ENCODE assay signal across 10 cellular contexts in genomic region chr5:141382469-141383294, GRCh38. TPM values are rescaled to one million over a fixed set of nuclear protein-coding genes. Genes with fewer than 3 reads are reported as not detected.
DNase-seq lines count a peak whose midpoint lies in the region; ATAC-seq and TF ChIP-seq lines count a peak whose summit lies in the region.
"Had no signal": no experiment of that assay in that cellular context is flagged by ENCODE, and none has a peak within 500 bp of the region (broad histone marks: within the 10 kb centered on the region; RNA-seq: fewer than 3 reads in every experiment).

TSS of gene PCDHGA7 (plus strand) at chr5:141382742. CDS start at chr5:141382900, 158 bp downstream.

- ATAC-seq in naive thymus-derived CD4-positive, alpha-beta T cell = peak; percentile 36
- no peak for ATAC-seq in GM21737 (IDR thresholded peaks at IDR 0.05; ENCODE audit: unreplicated experiment)

- H3K4me3 Mint-ChIP-seq in CD4-positive, alpha-beta memory T cell = peak within 1 kb of the TSS; percentile 36 to 81 (median 66)
- peak within 1 kb of the TSS; percentile 81 to 94 (median 90) for H3K4me3 Mint-ChIP-seq in IgD-negative memory B cell
- peak within 1 kb of the TSS; percentile 46 to 83 (median 70) for H3K4me3 Mint-ChIP-seq in naive thymus-derived CD4-positive, alpha-beta T cell

- peak within 1 kb of the TSS in 1 of 2 donors; percentile 23 for H3K4me3 ChIP-seq in CD4-positive, alpha-beta memory T cell (ENCODE audit: low read length in 2 of 2)
- H3K4me3 ChIP-seq in coronary artery = peak within 1 kb of the TSS; percentile 50
- no peak within 1 kb of the TSS for H3K4me3 ChIP-seq in naive thymus-derived CD4-positive, alpha-beta T cell (ENCODE audit: low read length)

- peaks cover 19% of the 10 kb centered on the region for H3K27me3 ChIP-seq in CD4-positive, alpha-beta memory T cell (ENCODE audit: insufficient read depth, low read length)
- peaks cover 0 to 18% of the 10 kb centered on the region in 2 donors for H3K27me3 ChIP-seq in naive thymus-derived CD4-positive, alpha-beta T cell (ENCODE audit: control insufficient read depth in 2 of 2, insufficient read depth in 2 of 2, low read length in 2 of 2)

- peaks cover 0 to 3% of the 10 kb centered on the region in 2 donors for H3K9me3 ChIP-seq in CD4-positive, alpha-beta memory T cell (ENCODE audit: control insufficient read depth in 1 of 2, low read length in 2 of 2)
- H3K9me3 ChIP-seq in naive thymus-derived CD4-positive, alpha-beta T cell (ENCODE audit: control insufficient read depth in 2 of 3, low read length in 3 of 3) = peaks cover 0 to 30% (median 0%) of the 10 kb centered on the region in 3 experiments

- no peak within 1 kb of the TSS for H3K27ac ChIP-seq in CD4-positive, alpha-beta memory T cell (ENCODE audit: low read depth, low read length)
- H3K27ac ChIP-seq in coronary artery = no peak within 1 kb of the TSS
- no peak within 1 kb of the TSS for H3K27ac ChIP-seq in naive thymus-derived CD4-positive, alpha-beta T cell (ENCODE audit: low read depth, low read length)
- H3K27ac ChIP-seq: neutrophil had no signal

- H3K9me3 Mint-ChIP-seq in CD4-positive, alpha-beta memory T cell = peaks cover 2 to 82% (median 54%) of the 10 kb centered on the region in 8 donors
- H3K9me3 Mint-ChIP-seq in IgD-negative memory B cell = peaks cover 4 to 15% (median 8%) of the 10 kb centered on the region in 3 donors
- peaks cover 0 to 87% (median 41%) of the 10 kb centered on the region in 11 donors for H3K9me3 Mint-ChIP-seq in naive thymus-derived CD4-positive, alpha-beta T cell

- no peak within 1 kb of the TSS for H3K27ac Mint-ChIP-seq in CD4-positive, alpha-beta memory T cell
- H3K27ac Mint-ChIP-seq in IgD-negative memory B cell = peak within 1 kb of the TSS in 2 of 3 donors; percentile 19 to 76
- H3K27ac Mint-ChIP-seq in naive thymus-derived CD4-positive, alpha-beta T cell = peak within 1 kb of the TSS in 1 of 9 donors; percentile 14

- POLR2A ChIA-PET in CD4-positive, alpha-beta memory T cell (lab: Charles Lee; ENCODE audit: partially characterized antibody) = no interaction called here
- POLR2A ChIA-PET in naive thymus-derived CD4-positive, alpha-beta T cell (lab: Charles Lee) = no interaction called here

- no peak for TF ChIP-seq CTCF in coronary artery (IDR thresholded peaks at IDR 0.05)

- no peaks in the 10 kb centered on the region for H3K4me1 ChIP-seq in CD4-positive, alpha-beta memory T cell (ENCODE audit: insufficient read depth, low read length)
- H3K4me1 ChIP-seq in naive thymus-derived CD4-positive, alpha-beta T cell (ENCODE audit: control insufficient read depth in 2 of 2, insufficient read depth in 2 of 2, low read length in 2 of 2) = no peaks in the 10 kb centered on the region

- no peaks in the 10 kb centered on the region for H3K36me3 ChIP-seq in CD4-positive, alpha-beta memory T cell (ENCODE audit: insufficient read depth, low read length)
- no peaks in the 10 kb centered on the region for H3K36me3 ChIP-seq in naive thymus-derived CD4-positive, alpha-beta T cell (ENCODE audit: control insufficient read depth in 2 of 3, insufficient read depth in 3 of 3, low read length in 3 of 3)
- H3K36me3 ChIP-seq: neutrophil had no signal

- CTCF ChIA-PET in CD4-positive, alpha-beta memory T cell (lab: Charles Lee; ENCODE audit: partially characterized antibody) = no interaction called here
- CTCF ChIA-PET in naive thymus-derived CD4-positive, alpha-beta T cell (lab: Charles Lee) = no interaction called here

- H3K27me3 Mint-ChIP-seq in CD4-positive, alpha-beta memory T cell = peaks cover 40 to 45% of the 10 kb centered on the region in 2 donors
- peaks cover 26% of the 10 kb centered on the region for H3K27me3 Mint-ChIP-seq in IgD-negative memory B cell
- H3K27me3 Mint-ChIP-seq in naive thymus-derived CD4-positive, alpha-beta T cell = peaks cover 36 to 85% (median 79%) of the 10 kb centered on the region in 5 donors

- intact Hi-C loops in CD4-positive, alpha-beta memory T cell (cut with micrococcal nuclease) = no loop called here
- intact Hi-C loops in naive thymus-derived CD4-positive, alpha-beta T cell (cut with micrococcal nuclease) = no loop called here

- H3K4me1 Mint-ChIP-seq in CD4-positive, alpha-beta memory T cell = peaks cover 0 to 2% (median 0%) of the 10 kb centered on the region in 4 donors
- peaks cover 0 to 2% (median 2%) of the 10 kb centered on the region in 3 donors for H3K4me1 Mint-ChIP-seq in IgD-negative memory B cell
- H3K4me1 Mint-ChIP-seq in naive thymus-derived CD4-positive, alpha-beta T cell = peaks cover 0 to 4% (median 0%) of the 10 kb centered on the region in 7 donors

- DNase-seq in CD4-positive, alpha-beta memory T cell = no peak
- no peak for DNase-seq in coronary artery (ENCODE audit: low spot score)
- DNase-seq in naive thymus-derived CD4-positive, alpha-beta T cell = no peak
- no peak for DNase-seq in LoVo (ENCODE audit: low spot score)
- DNase-seq in HPDE6-E6E7 (ENCODE audit: extremely low spot score) = no peak
- DNase-seq in amniotic stem cell (lab: John Stamatoyannopoulos, UW) = no peak
- DNase-seq: NCI-H1417 treated with DMSO at 0.1 percent for 48 hours had no signal

- peaks cover 3 to 6% of the 10 kb centered on the region in 2 donors for H3K36me3 Mint-ChIP-seq in CD4-positive, alpha-beta memory T cell
- peaks cover 1% of the 10 kb centered on the region for H3K36me3 Mint-ChIP-seq in IgD-negative memory B cell
- peaks cover 0 to 17% (median 10%) of the 10 kb centered on the region in 5 donors for H3K36me3 Mint-ChIP-seq in naive thymus-derived CD4-positive, alpha-beta T cell

RNA-seq across cellular contexts. Expression of gene PCDHGA7, which starts in this region (rescaled TPM):
- under 1 TPM; 0.26 to 0.44 TPM for total RNA-seq in CD4-positive, alpha-beta memory T cell
- not detected for polyA plus RNA-seq in CD4-positive, alpha-beta memory T cell
- not detected for polyA plus RNA-seq in IgD-negative memory B cell
- total RNA-seq in naive thymus-derived CD4-positive, alpha-beta T cell = under 1 TPM in 4 of 5 experiments, not detected in 1; 0.13 to 0.30 (median 0.19) TPM
- polyA plus RNA-seq in naive thymus-derived CD4-positive, alpha-beta T cell = not detected

Comparison
In these comparisons a context has a peak if more than half of its experiments do, and no peak if none do; other contexts are left out.
1. Peak in ATAC-seq in naive thymus-derived CD4-positive, alpha-beta T cell; RNA of the gene not detected or under 1 TPM.
2. H3K27ac Mint-ChIP-seq: peak in IgD-negative memory B cell (2 of 3); none in CD4-positive, alpha-beta memory T cell (0 of 7).
3. Peak in every context shown above with its lines, with median percentiles within 50 percentile points of each other: H3K4me3 Mint-ChIP-seq.